ENCODE assay signal across 14 cellular contexts in the genomic region with DNA sequence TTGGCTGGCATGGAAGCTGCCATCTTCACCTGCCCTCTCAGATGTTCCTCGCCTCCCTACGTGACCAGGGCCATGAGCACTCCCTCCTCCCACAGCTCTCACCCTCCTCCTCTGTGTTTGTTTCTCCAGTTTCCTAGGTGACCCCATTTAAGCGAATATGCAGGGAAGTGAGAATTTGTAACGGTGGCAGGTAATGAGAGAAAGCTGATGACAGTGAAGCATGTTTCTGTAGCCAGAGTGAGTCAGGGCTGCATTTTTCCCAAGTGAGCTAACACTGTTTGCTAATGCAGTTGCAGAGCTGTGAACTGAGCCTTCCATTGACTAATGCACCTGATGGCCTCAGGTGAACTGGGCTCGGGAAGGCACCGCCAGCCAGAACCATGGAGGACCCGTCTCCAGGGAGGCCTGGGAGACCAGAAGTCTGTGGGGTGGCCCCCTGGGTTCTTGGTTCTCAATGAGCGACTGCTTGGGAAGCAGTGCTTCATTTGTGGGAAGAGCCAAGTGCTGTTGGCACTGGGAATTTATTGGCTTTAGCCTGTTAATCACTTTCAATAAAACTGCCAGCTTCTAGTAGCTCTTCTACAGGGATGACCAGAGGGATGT.
A peak's percentile ranks its signal among the peaks of the same experiment; 100 is the strongest.
DNase-seq lines count a peak whose midpoint lies in the region; ATAC-seq, FAIRE-seq and TF ChIP-seq lines count a peak whose summit lies in the region.
"Had no signal": no experiment of that assay in that cellular context is flagged by ENCODE, and none has a peak within 500 bp of the region (broad histone marks: within the 10 kb centered on the region; RNA-seq: fewer than 3 reads in every experiment).

No MANE protein-coding gene starts in this region.

- TF ChIP-seq CTCF in epithelial cell of proximal tubule (conservative IDR thresholded peaks at IDR 0.05; ENCODE audit: low read depth, low read length) (no peak), pancreas (IDR thresholded peaks at IDR 0.05) (no peak)

- H3K4me3 ChIP-seq in epithelial cell of proximal tubule (ENCODE audit: low read depth, low read length) (no peak overlapping the region), pancreas (no peak overlapping the region)

- WGBS in pancreas, 2 donors, result 39 to 41% methylated on average over 8 of the region's 8 CpGs

- ATAC-seq in pancreas (peak; percentile 83 to 92 (median 90)), HG03280 (IDR thresholded peaks at IDR 0.05; ENCODE audit: unreplicated experiment) (no peak)
- ATAC-seq: T-helper 17 cell had no signal

- intact Hi-C loops in pancreas (cut with DNase I), result no loop called here

- H3K4me1 ChIP-seq in pancreas, result no peaks in the 10 kb centered on the region

- H3K27ac ChIP-seq in pancreas, result peak overlapping the region; percentile 31 to 83 (median 60)
- H3K27ac ChIP-seq: 22Rv1 had no signal

- H3K27me3 ChIP-seq in pancreas, result no peaks in the 10 kb centered on the region

- no peaks in the 10 kb centered on the region for H3K9me3 ChIP-seq in pancreas

- FAIRE-seq in pancreas (lab: Jason Lieb, UNC), result no peak

- DNase-seq in DMS53 (lab: John Stamatoyannopoulos, UW) (peak; percentile 59), DMS53 treated with DMSO at 0.1 percent for 48 hours (lab: John Stamatoyannopoulos, UW; ENCODE audit: unreplicated experiment) (no peak), NCI-H2196 treated with DMSO at 0.1 percent for 48 hours (lab: John Stamatoyannopoulos, UW; ENCODE audit: unreplicated experiment) (peak; percentile 60), epithelial cell of proximal tubule (ENCODE audit: low read depth) (peak; percentile 100), pancreas (peak in 5 of 6 donors; percentile 44 to 77 (median 72)), hippocampal formation (lab: John Stamatoyannopoulos, UW) (no peak)
- DNase-seq in activated CD8-positive, alpha-beta memory T cell treated with anti-CD3 and anti-CD28 coated beads for 24 hours, result no peak
- DNase-seq: activated CD8-positive, alpha-beta memory T cell treated with anti-CD3 and anti-CD28 coated beads, Interleukin-2, amount 50 U/mL, for 48 hours; KG1; left colon; NCI-H526; T-helper 17 cell had no signal

- H3K36me3 ChIP-seq in pancreas, result no peaks in the 10 kb centered on the region

Comparison
In these comparisons a context has a peak if more than half of its experiments do, and no peak if none do; other contexts are left out.
1. DNase-seq: peak in DMS53 (single experiment), NCI-H2196 treated with DMSO at 0.1 percent for 48 hours (single experiment), epithelial cell of proximal tubule (single experiment) and pancreas (5 of 6); none in DMS53 treated with DMSO at 0.1 percent for 48 hours (single experiment), activated CD8-positive, alpha-beta memory T cell treated with anti-CD3 and anti-CD28 coated beads for 24 hours (single experiment) and hippocampal formation (0 of 2).